9 cellular contexts compared by ENCODE assay signal in genomic region chr19:5691930-5692784, GRCh38. TPM values are rescaled to one million over a fixed set of nuclear protein-coding genes. Genes with fewer than 3 reads are reported as not detected.
DNase-seq lines count a peak whose midpoint lies in the region; ATAC-seq, FAIRE-seq and TF ChIP-seq lines count a peak whose summit lies in the region.
"Had no signal": no experiment of that assay in that cellular context is flagged by ENCODE, and none has a peak within 500 bp of the region (broad histone marks: within the 10 kb centered on the region; RNA-seq: fewer than 3 reads in every experiment).

No MANE protein-coding gene starts in this region.

- H3K27me3 ChIP-seq in OCI-LY1 (ENCODE audit: insufficient read depth, low read length) (no peaks in the 10 kb centered on the region), prostate gland (replicated peaks; ENCODE audit: insufficient read depth) (no peaks in the 10 kb centered on the region)

- H3K9me3 ChIP-seq in OCI-LY1 (ENCODE audit: low read length), result no peaks in the 10 kb centered on the region
- H3K9me3 ChIP-seq in prostate gland, result no peaks in the 10 kb centered on the region

- H4K20me1 ChIP-seq in OCI-LY1 (ENCODE audit: insufficient read depth, low read length), result no peaks in the 10 kb centered on the region

- H3F3A ChIP-seq in OCI-LY1 (ENCODE audit: insufficient read depth, low read length), result no peaks in the 10 kb centered on the region

- 53% methylated on average over 34 of the region's 38 CpGs for WGBS in prostate gland

- H3K4me3 ChIP-seq in OCI-LY1 (ENCODE audit: low read depth, low read length, poor library complexity, severe bottlenecking) (peak overlapping the region; percentile 99), prostate gland (peak overlapping the region; percentile 54 to 73)

- H3K27me3 Mint-ChIP-seq in dendritic cell treated with granulocyte-macrophage colony-stimulating factor and Interleukin-4, amounts not matched to agents 40 ng/mL and 50 ng/mL, for 4 days, result no peaks in the 10 kb centered on the region

- H3K79me2 ChIP-seq in OCI-LY1 (ENCODE audit: insufficient read depth, low read length), result peaks cover 32% of the 10 kb centered on the region

- H3K4me1 ChIP-seq in OCI-LY1 (ENCODE audit: insufficient read depth, low read length, severe bottlenecking) (peaks cover 38% of the 10 kb centered on the region), prostate gland (replicated peaks) (peaks cover 13% of the 10 kb centered on the region)

- H3K9me2 ChIP-seq in OCI-LY1 (ENCODE audit: low read depth, low read length), result no peaks in the 10 kb centered on the region

- H2AFZ ChIP-seq in OCI-LY1 (ENCODE audit: low read length), result no peak overlapping the region

- H3K4me3 Mint-ChIP-seq in dendritic cell treated with granulocyte-macrophage colony-stimulating factor and Interleukin-4, amounts not matched to agents 40 ng/mL and 50 ng/mL, for 4 days, result peak overlapping the region; percentile 96

- FAIRE-seq in GM19239 (lab: Jason Lieb, UNC), result no peak

- peak overlapping the region; percentile 68 for H3K4me2 ChIP-seq in OCI-LY1 (ENCODE audit: low read length)

- peak overlapping the region; percentile 99 for H3K9ac ChIP-seq in OCI-LY1 (ENCODE audit: low read length)

- H3K27ac Mint-ChIP-seq in dendritic cell treated with granulocyte-macrophage colony-stimulating factor and Interleukin-4, amounts not matched to agents 40 ng/mL and 50 ng/mL, for 4 days, result no peak overlapping the region

- peak; percentile 27 for DNase-seq in EH (ENCODE audit: low read depth)
- DNase-seq in prostate gland (ENCODE audit: low spot score), result no peak
- no peak for DNase-seq in GM19239 (ENCODE audit: insufficient read length, low spot score)

- H3K4me1 Mint-ChIP-seq in dendritic cell treated with granulocyte-macrophage colony-stimulating factor and Interleukin-4, amounts not matched to agents 40 ng/mL and 50 ng/mL, for 4 days (ENCODE audit: low read depth), result peaks cover 50% of the 10 kb centered on the region

- ATAC-seq in HG02678 (IDR thresholded peaks at IDR 0.05; ENCODE audit: unreplicated experiment), result no peak
- ATAC-seq in HG02885 (IDR thresholded peaks at IDR 0.05; ENCODE audit: poor library complexity, unreplicated experiment), result no peak
- ATAC-seq in GM19455 (IDR thresholded peaks at IDR 0.05; ENCODE audit: unreplicated experiment), result no peak

- no peak overlapping the region for H3K27ac ChIP-seq in OCI-LY1 (ENCODE audit: low read depth, low read length, poor library complexity, severe bottlenecking)
- H3K27ac ChIP-seq in prostate gland, result peak overlapping the region; percentile 86 to 89

- intact Hi-C loops in dendritic cell treated with granulocyte-macrophage colony-stimulating factor and Interleukin-4, amounts not matched to agents 40 ng/mL and 50 ng/mL, for 4 days (cut with micrococcal nuclease), result loop anchor here (2.0 kb wide), 1 partner anchor 69 kb away; the partner anchor contains the start of genes SAFB and SAFB2
- intact Hi-C loops in prostate gland (cut with DNase I), result loop anchor here (2.0 kb wide), 1 partner anchor 69 kb away; the partner anchor contains the start of genes SAFB and SAFB2

- H3K36me3 Mint-ChIP-seq in dendritic cell treated with granulocyte-macrophage colony-stimulating factor and Interleukin-4, amounts not matched to agents 40 ng/mL and 50 ng/mL, for 4 days (ENCODE audit: low read depth), result peaks cover 71% of the 10 kb centered on the region

- TF ChIP-seq POLR2A in prostate gland (IDR thresholded peaks at IDR 0.05), result no peak

- no peaks in the 10 kb centered on the region for H3K9me3 Mint-ChIP-seq in dendritic cell treated with granulocyte-macrophage colony-stimulating factor and Interleukin-4, amounts not matched to agents 40 ng/mL and 50 ng/mL, for 4 days

- TF ChIP-seq CTCF in OCI-LY1 (IDR thresholded peaks at IDR 0.05; ENCODE audit: low read length), result no peak
- no peak for TF ChIP-seq CTCF in prostate gland (IDR thresholded peaks at IDR 0.05)

- H3K36me3 ChIP-seq in OCI-LY1 (ENCODE audit: insufficient read depth, low read length) (peaks cover 68% of the 10 kb centered on the region), prostate gland (peaks cover 7 to 30% of the 10 kb centered on the region in 2 donors)

RNA-seq across cellular contexts. Expression of gene RPL36, which starts 2.1 kb away (rescaled TPM):
- 1,000 to 10,000 TPM in 1 of 2 donors, 100 to 1,000 TPM in 1; 628 to 1,303 TPM for total RNA-seq in prostate gland

RNA-seq across cellular contexts. Expression of gene HSD11B1L, which starts 11.3 kb away (rescaled TPM):
- 10 to 100 TPM; 15.6 to 17.9 TPM for total RNA-seq in prostate gland

RNA-seq across cellular contexts. Expression of gene MICOS13, which starts 11.8 kb away (rescaled TPM):
- 10 to 100 TPM; 42.8 to 54.2 TPM for total RNA-seq in prostate gland

RNA-seq across cellular contexts. Expression of gene LONP1, which starts 27.8 kb away (rescaled TPM):
- total RNA-seq in prostate gland, result 100 to 1,000 TPM in 1 of 2 donors, 10 to 100 TPM in 1; 62.7 to 120 TPM

RNA-seq across cellular contexts. Expression of gene CATSPERD, which starts 28.3 kb away (rescaled TPM):
- 1 to 10 TPM in 1 of 2 donors, not detected in 1; 1.4 TPM for total RNA-seq in prostate gland
- total RNA-seq: mononuclear cell had no signal
